Comparison of ENCODE assay signal across 10 cellular contexts in the genomic region with DNA sequence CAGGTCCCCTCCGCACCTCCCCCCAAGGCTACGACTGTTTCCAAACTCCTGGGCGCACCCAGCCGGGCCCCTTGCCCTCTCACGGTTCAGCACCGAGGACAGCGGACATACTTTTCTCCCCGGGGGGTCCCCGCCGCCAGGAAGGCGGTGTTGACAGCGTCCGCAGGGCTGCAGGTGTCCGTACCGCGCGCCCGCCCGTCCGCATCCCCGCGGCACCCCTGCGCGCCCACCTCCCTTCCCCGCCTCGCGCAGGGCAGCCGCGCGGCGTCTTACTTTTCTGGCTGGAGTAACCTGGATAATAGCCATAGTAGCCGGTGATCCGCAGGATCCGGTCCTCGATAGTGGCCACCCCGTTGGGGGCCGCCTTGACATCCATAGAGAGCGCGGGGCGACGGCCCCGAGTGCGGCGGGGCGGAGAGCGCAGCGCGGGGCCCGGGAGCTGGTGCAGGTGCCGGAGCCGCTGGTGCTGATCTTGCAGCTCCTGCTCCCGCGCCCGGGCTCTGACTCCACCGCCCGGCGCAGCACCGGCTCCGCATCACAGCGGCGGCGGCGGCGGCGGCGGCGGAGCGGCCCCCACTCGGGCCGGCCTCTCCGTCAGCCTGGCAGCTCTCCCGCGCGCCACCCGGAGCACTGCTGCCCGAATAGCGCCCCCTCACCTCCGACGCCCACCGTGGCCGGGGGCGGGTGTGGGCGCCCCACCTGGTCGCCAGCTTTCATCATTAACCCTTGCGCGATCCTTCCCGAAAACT. TPM values are rescaled to one million over a fixed set of nuclear protein-coding genes. Genes with fewer than 3 reads are reported as not detected.
DNase-seq lines count a peak whose midpoint lies in the region; TF ChIP-seq lines count a peak whose summit lies in the region.
"Had no signal": no experiment of that assay in that cellular context is flagged by ENCODE, and none has a peak within 500 bp of the region (broad histone marks: within the 10 kb centered on the region; RNA-seq: fewer than 3 reads in every experiment).

A gene (minus strand): TSS at position 643 of the 749 bp plus-strand sequence.

- peak; percentile 52 for DNase-seq in GM03348 (ENCODE audit: low spot score)
- DNase-seq in NCI-H2107 treated with DMSO at 0.1 percent for 48 hours (lab: John Stamatoyannopoulos, UW; ENCODE audit: unreplicated experiment): peak; percentile 17
- peak; percentile 11 for DNase-seq in fibroblast of the aortic adventitia (ENCODE audit: low read depth)
- no peak for DNase-seq in trophoblast cell
- DNase-seq in NOMO-1 treated with dmso at 0.1 percent for 144 hours (lab: John Stamatoyannopoulos, UW; ENCODE audit: unreplicated experiment): no peak
- DNase-seq in Peyer's patch: no peak
- DNase-seq in DMS153 treated with DMSO at 0.1 percent for 48 hours (lab: John Stamatoyannopoulos, UW; ENCODE audit: unreplicated experiment): no peak
- DNase-seq in occipital lobe (lab: John Stamatoyannopoulos, UW): no peak
- DNase-seq: IMR-90 had no signal

- no peak within 1 kb of the TSS for H4K8ac ChIP-seq in trophoblast cell (ENCODE audit: low read depth, low read length)

- H2BK120ac ChIP-seq in trophoblast cell (ENCODE audit: insufficient read depth, low read length, poor library complexity): no peak within 1 kb of the TSS

- no peak within 1 kb of the TSS for H2BK5ac ChIP-seq in trophoblast cell (ENCODE audit: low read depth, low read length, poor library complexity)

- H3K4me1 ChIP-seq in trophoblast cell (ENCODE audit: control insufficient read depth in 1 of 2, insufficient read depth in 2 of 2, low read length in 2 of 2): peaks cover 0 to 5% of the 10 kb centered on the region in 2 experiments
- peaks cover 0 to 7% (median 0%) of the 10 kb centered on the region in 4 donors for H3K4me1 ChIP-seq in Peyer's patch

- no peak within 1 kb of the TSS for H3K14ac ChIP-seq in trophoblast cell (ENCODE audit: low read length)

- no peaks in the 10 kb centered on the region for H3K79me2 ChIP-seq in trophoblast cell (ENCODE audit: control insufficient read depth, insufficient read depth, low read length, poor library complexity)

- no peaks in the 10 kb centered on the region for H3K9me3 ChIP-seq in trophoblast cell (ENCODE audit: insufficient read depth, low read depth, low read length)
- no peaks in the 10 kb centered on the region for H3K9me3 ChIP-seq in Peyer's patch

- no peak within 1 kb of the TSS for H3K27ac ChIP-seq in trophoblast cell (ENCODE audit: low read depth, low read length)
- H3K27ac ChIP-seq in Peyer's patch: no peak within 1 kb of the TSS

- H3K36me3 ChIP-seq in trophoblast cell (ENCODE audit: control insufficient read depth in 1 of 2, insufficient read depth in 2 of 2, low read length in 2 of 2) (no peaks in the 10 kb centered on the region), Peyer's patch (no peaks in the 10 kb centered on the region)

- no peak for TF ChIP-seq POLR2A in Peyer's patch (IDR thresholded peaks at IDR 0.05)

- H3K18ac ChIP-seq in trophoblast cell (ENCODE audit: low read length): no peak within 1 kb of the TSS

- H3K4me2 ChIP-seq in trophoblast cell (ENCODE audit: low read length): peak within 1 kb of the TSS; percentile 66

- H4K91ac ChIP-seq in trophoblast cell (ENCODE audit: low read depth, low read length): no peak within 1 kb of the TSS

- no peak within 1 kb of the TSS for H2BK12ac ChIP-seq in trophoblast cell (ENCODE audit: low read length)

- H3K9ac ChIP-seq in trophoblast cell (ENCODE audit: low read length): no peak within 1 kb of the TSS

- TF ChIP-seq CTCF in fibroblast of the aortic adventitia (IDR thresholded peaks at IDR 0.05; ENCODE audit: insufficient read depth, low read length) (no peak), Peyer's patch (IDR thresholded peaks at IDR 0.05) (no peak)

- no peak within 1 kb of the TSS for H3K4ac ChIP-seq in trophoblast cell (ENCODE audit: low read depth, low read length)

- no peaks in the 10 kb centered on the region for H3K79me1 ChIP-seq in trophoblast cell (ENCODE audit: low read length)

- H3K23ac ChIP-seq in trophoblast cell (ENCODE audit: low read length): no peak within 1 kb of the TSS

- WGBS in trophoblast cell (ENCODE audit: extremely low coverage, insufficient coverage, insufficient read length): no CpG with 5 or more reads among the region's 87 CpGs

- no peak within 1 kb of the TSS for H4K12ac ChIP-seq in trophoblast cell (ENCODE audit: low read depth, low read length)

- H3K4me3 ChIP-seq in fibroblast of the aortic adventitia (ENCODE audit: low read depth, low read length): peak within 1 kb of the TSS; percentile 9
- H3K4me3 ChIP-seq in trophoblast cell (ENCODE audit: low read depth, low read length): peak within 1 kb of the TSS; percentile 43
- peak within 1 kb of the TSS in 1 of 4 donors; percentile 12 for H3K4me3 ChIP-seq in Peyer's patch

- no peak within 1 kb of the TSS for H2AK5ac ChIP-seq in trophoblast cell (ENCODE audit: low read length)

- no peak within 1 kb of the TSS for H2AFZ ChIP-seq in trophoblast cell (ENCODE audit: insufficient read depth, low read length, poor library complexity)

- H3K27me3 ChIP-seq in trophoblast cell (ENCODE audit: insufficient read depth, low read length) (peaks cover 28% of the 10 kb centered on the region), Peyer's patch (peaks cover 0 to 16% of the 10 kb centered on the region in 2 donors)

RNA-seq across cellular contexts. Expression of the gene that starts here (rescaled TPM):
- total RNA-seq in fibroblast of the aortic adventitia (ENCODE audit: low replicate concordance) (not detected in 2 replicates), Peyer's patch (not detected), occipital lobe (1.6 TPM)
- not detected in 2 replicates for polyA plus RNA-seq in trophoblast cell (2013)
- total RNA-seq: fibroblast of villous mesenchyme, IMR-90 had no signal
- polyA plus RNA-seq: IMR-90 had no signal

Comparison
In these comparisons a context has a peak if more than half of its experiments do, and no peak if none do; other contexts are left out.
1. Peak in DNase-seq and H3K4me3 ChIP-seq in fibroblast of the aortic adventitia; RNA of the gene not detected or under 1 TPM.
2. DNase-seq: peak in GM03348 (single experiment) and NCI-H2107 treated with DMSO at 0.1 percent for 48 hours (single experiment); none in trophoblast cell (0 of 2), NOMO-1 treated with dmso at 0.1 percent for 144 hours (single experiment), Peyer's patch (0 of 3), DMS153 treated with DMSO at 0.1 percent for 48 hours (single experiment) and occipital lobe (single experiment).